8 cellular contexts compared by ENCODE assay signal in genomic region chr16:4660454-4661007, GRCh38. TPM values are rescaled to one million over a fixed set of nuclear protein-coding genes. Genes with fewer than 3 reads are reported as not detected.
DNase-seq lines count a peak whose midpoint lies in the region; ATAC-seq lines count a peak whose summit lies in the region.

No MANE protein-coding gene starts in this region.

- peak overlapping the region in 1 of 2 donors; percentile 64 for H3K27ac Mint-ChIP-seq in natural killer cell treated with Interleukin-12 subunit alpha and Interleukin-12 subunit beta and Interleukin-15 and Interleukin-18, amount 100 ng/mL, for 72 hours

- no peaks in the 10 kb centered on the region for H3K27me3 Mint-ChIP-seq in natural killer cell treated with Interleukin-12 subunit alpha and Interleukin-12 subunit beta and Interleukin-15 and Interleukin-18, amount 100 ng/mL, for 72 hours

- H3K9me3 Mint-ChIP-seq in natural killer cell treated with Interleukin-12 subunit alpha and Interleukin-12 subunit beta and Interleukin-15 and Interleukin-18, amount 100 ng/mL, for 72 hours, result no peaks in the 10 kb centered on the region

- no peak overlapping the region for H3K4me3 Mint-ChIP-seq in natural killer cell treated with Interleukin-12 subunit alpha and Interleukin-12 subunit beta and Interleukin-15 and Interleukin-18, amount 100 ng/mL, for 72 hours

- no peaks in the 10 kb centered on the region for H3K36me3 Mint-ChIP-seq in natural killer cell treated with Interleukin-12 subunit alpha and Interleukin-12 subunit beta and Interleukin-15 and Interleukin-18, amount 100 ng/mL, for 72 hours

- DNase-seq in DMS53 (lab: John Stamatoyannopoulos, UW), result peak; percentile 34
- no peak for DNase-seq in DMS53 treated with DMSO at 0.1 percent for 48 hours (lab: John Stamatoyannopoulos, UW; ENCODE audit: unreplicated experiment)
- peak; percentile 84 for DNase-seq in activated CD4-positive, alpha-beta T cell treated with anti-CD3 and anti-CD28 coated beads for 48 hours
- DNase-seq in central memory CD4-positive, alpha-beta T cell, result peak; percentile 55
- peak; percentile 86 for DNase-seq in natural killer cell treated with Interleukin-12 subunit alpha and Interleukin-12 subunit beta and Interleukin-15 and Interleukin-18, amount 100 ng/mL, for 72 hours (ENCODE audit: low spot score)
- DNase-seq in superior temporal gyrus (ENCODE audit: extremely low spot score), result peak; percentile 47
- no peak for DNase-seq in cerebellar nuclear complex (lab: John Stamatoyannopoulos, UW)

- peaks cover 17 to 36% of the 10 kb centered on the region in 2 donors for H3K4me1 Mint-ChIP-seq in natural killer cell treated with Interleukin-12 subunit alpha and Interleukin-12 subunit beta and Interleukin-15 and Interleukin-18, amount 100 ng/mL, for 72 hours (ENCODE audit: low read depth in 2 of 2)

- ATAC-seq in natural killer cell treated with Interleukin-12 subunit alpha and Interleukin-12 subunit beta and Interleukin-15 and Interleukin-18, amount 100 ng/mL, for 72 hours, result peak; percentile 81 to 86
- ATAC-seq in HG03565 (IDR thresholded peaks at IDR 0.05; ENCODE audit: unreplicated experiment), result no peak

RNA-seq across cellular contexts. Expression of gene NUDT16L1, which starts 32.8 kb away (rescaled TPM):
- total RNA-seq in natural killer cell treated with Interleukin-12 subunit alpha and Interleukin-12 subunit beta and Interleukin-15 and Interleukin-18, amount 100 ng/mL, for 72 hours, result 10 to 100 TPM; 37.3 to 57.0 TPM

RNA-seq across cellular contexts. Expression of gene MGRN1, which starts 35.9 kb away (rescaled TPM):
- 100 to 1,000 TPM in 1 of 2 donors, 10 to 100 TPM in 1; 86.9 to 105 TPM for total RNA-seq in natural killer cell treated with Interleukin-12 subunit alpha and Interleukin-12 subunit beta and Interleukin-15 and Interleukin-18, amount 100 ng/mL, for 72 hours

RNA-seq across cellular contexts. Expression of gene UBALD1, which starts 45.8 kb away (rescaled TPM):
- total RNA-seq in natural killer cell treated with Interleukin-12 subunit alpha and Interleukin-12 subunit beta and Interleukin-15 and Interleukin-18, amount 100 ng/mL, for 72 hours, result 10 to 100 TPM; 17.4 to 27.9 TPM

Comparison
In these comparisons a context has a peak if more than half of its experiments do, and no peak if none do; other contexts are left out.
1. DNase-seq: peak in DMS53 (single experiment), activated CD4-positive, alpha-beta T cell treated with anti-CD3 and anti-CD28 coated beads for 48 hours (single experiment), central memory CD4-positive, alpha-beta T cell (single experiment), natural killer cell treated with Interleukin-12 subunit alpha and Interleukin-12 subunit beta and Interleukin-15 and Interleukin-18, amount 100 ng/mL, for 72 hours (single experiment) and superior temporal gyrus (single experiment); none in DMS53 treated with DMSO at 0.1 percent for 48 hours (single experiment) and cerebellar nuclear complex (0 of 2).